Comparison of ENCODE assay signal across 18 cellular contexts in genomic region chr22:45073064-45073463, GRCh38.
DNase-seq lines count a peak whose midpoint lies in the region; ATAC-seq and TF ChIP-seq lines count a peak whose summit lies in the region.
"Had no signal": no experiment of that assay in that cellular context is flagged by ENCODE, and none has a peak within 500 bp of the region (broad histone marks: within the 10 kb centered on the region; RNA-seq: fewer than 3 reads in every experiment).

No MANE protein-coding gene starts in this region.

- DNase-seq in COR-L47 (lab: John Stamatoyannopoulos, UW), result peak; percentile 47
- DNase-seq in HCT116 (ENCODE audit: low read depth, low spot score), result no peak
- DNase-seq in NCI-H345 (lab: John Stamatoyannopoulos, UW), result peak; percentile 43
- DNase-seq in astrocyte of the hippocampus (ENCODE audit: low read depth, low spot score), result peak; percentile 21
- DNase-seq in SKM-1 (lab: John Stamatoyannopoulos, UW; ENCODE audit: unreplicated experiment), result no peak
- no peak for DNase-seq in nucleus accumbens (lab: John Stamatoyannopoulos, UW)
- DNase-seq in HuH-7 (ENCODE audit: low spot score), result no peak
- DNase-seq in nephron progenitor cell, result no peak
- DNase-seq: activated CD4-positive, alpha-beta T cell treated with anti-CD3 and anti-CD28 coated beads for 4 hours; activated CD8-positive, alpha-beta memory T cell treated with anti-CD3 and anti-CD28 coated beads, Interleukin-2, amount 50 U/mL, for 48 hours; activated naive CD4-positive, alpha-beta T cell treated with anti-CD3 and anti-CD28 coated beads, Interleukin-2, amount 50 U/mL, for 16 hours; NCI-H2107; stimulated activated CD4-positive, alpha-beta T cell treated with anti-CD3 and anti-CD28 coated beads, Interleukin-12 subunit alpha, Interleukin-12 subunit beta, amount 100 ng/mL, for 4 hours; thyroid gland had no signal

- H3K27ac Mint-ChIP-seq in nephron progenitor cell, result no peak overlapping the region
- H3K27ac Mint-ChIP-seq: dendritic cell treated with granulocyte-macrophage colony-stimulating factor and Interleukin-4, amounts not matched to agents 40 ng/mL and 50 ng/mL, for 4 days; memory B cell; natural killer cell treated with Interleukin-12 subunit alpha and Interleukin-12 subunit beta and Interleukin-15 and Interleukin-18, amount 100 ng/mL, for 72 hours; stimulated activated effector memory CD8-positive, alpha-beta T cell treated with anti-CD3 and anti-CD28 coated beads, Interleukin-12 subunit alpha, Interleukin-12 subunit beta, amount 100 ng/mL, for 72 hours had no signal

- H3K79me2 ChIP-seq in HCT116 (ENCODE audit: insufficient read depth, low read length), result no peaks in the 10 kb centered on the region

- intact Hi-C loops in HCT116 (cut with micrococcal nuclease), result no loop called here

- POLR2A ChIA-PET in HCT116 (lab: Charles Lee), result no interaction called here

- H3K4me3 Mint-ChIP-seq in nephron progenitor cell, result no peak overlapping the region
- H3K4me3 Mint-ChIP-seq: dendritic cell treated with granulocyte-macrophage colony-stimulating factor and Interleukin-4, amounts not matched to agents 40 ng/mL and 50 ng/mL, for 4 days; memory B cell; natural killer cell treated with Interleukin-12 subunit alpha and Interleukin-12 subunit beta and Interleukin-15 and Interleukin-18, amount 100 ng/mL, for 72 hours; stimulated activated effector memory CD8-positive, alpha-beta T cell treated with anti-CD3 and anti-CD28 coated beads, Interleukin-12 subunit alpha, Interleukin-12 subunit beta, amount 100 ng/mL, for 72 hours had no signal

- H2AFZ ChIP-seq in HCT116 (ENCODE audit: low read depth, low read length, poor library complexity, severe bottlenecking), result no peak overlapping the region

- H3K9me2 ChIP-seq in HCT116 (ENCODE audit: insufficient read depth), result no peaks in the 10 kb centered on the region

- H4K20me1 ChIP-seq in HCT116 (ENCODE audit: insufficient read depth), result no peaks in the 10 kb centered on the region

- peaks cover 19% of the 10 kb centered on the region for H3K4me1 Mint-ChIP-seq in nephron progenitor cell
- H3K4me1 Mint-ChIP-seq: memory B cell had no signal

- no peak for TF ChIP-seq POLR2A in HCT116 (IDR thresholded peaks at IDR 0.05; ENCODE audit: borderline replicate concordance, extremely low read depth, insufficient read depth, insufficient read length)

- peaks cover 21 to 44% of the 10 kb centered on the region in 2 experiments for H3K4me1 ChIP-seq in HCT116 (ENCODE audit: control insufficient read depth in 1 of 2, insufficient read depth in 2 of 2, low read length in 2 of 2)
- H3K4me1 ChIP-seq: thyroid gland had no signal

- no peaks in the 10 kb centered on the region for H3K9me3 ChIP-seq in HCT116 (ENCODE audit: control insufficient read depth in 1 of 2, insufficient read depth in 1 of 2, low read depth in 1 of 2, low read length in 2 of 2)
- H3K9me3 ChIP-seq: thyroid gland had no signal

- no peak for ATAC-seq in HCT116
- ATAC-seq: natural killer cell treated with Interleukin-12 subunit alpha and Interleukin-12 subunit beta and Interleukin-15 and Interleukin-18, amount 100 ng/mL, for 72 hours; stimulated activated effector memory CD8-positive, alpha-beta T cell treated with anti-CD3 and anti-CD28 coated beads, Interleukin-12 subunit alpha, Interleukin-12 subunit beta, amount 100 ng/mL, for 72 hours had no signal

- CTCF ChIA-PET in HCT116 (lab: Charles Lee), result interaction anchor here (1.0 to 1.4 kb wide), 2 partner anchors 8 to 11 kb away, joined by 3 to 4 read pairs; no protein-coding TSS in a partner anchor

- H3K4me2 ChIP-seq in HCT116 (ENCODE audit: low read length), result peak overlapping the region; percentile 83

- H3K27ac ChIP-seq in HCT116 (ENCODE audit: low read depth, low read length), result peak overlapping the region; percentile 42
- H3K27ac ChIP-seq: thyroid gland had no signal

- no peaks in the 10 kb centered on the region for H3K36me3 ChIP-seq in HCT116 (ENCODE audit: control insufficient read depth in 1 of 2, insufficient read depth in 2 of 2, low read length in 2 of 2)
- H3K36me3 ChIP-seq: thyroid gland had no signal

- peaks cover 83% of the 10 kb centered on the region for H3K27me3 Mint-ChIP-seq in nephron progenitor cell (ENCODE audit: low read depth, poor library complexity)

- no TSS peak for BruUV-seq in HCT116 (replicated peaks; lab: Mats Ljungman, UMichigan)

- peaks cover 17% of the 10 kb centered on the region for H3K9me3 Mint-ChIP-seq in nephron progenitor cell
- H3K9me3 Mint-ChIP-seq: dendritic cell treated with granulocyte-macrophage colony-stimulating factor and Interleukin-4, amounts not matched to agents 40 ng/mL and 50 ng/mL, for 4 days; natural killer cell treated with Interleukin-12 subunit alpha and Interleukin-12 subunit beta and Interleukin-15 and Interleukin-18, amount 100 ng/mL, for 72 hours; stimulated activated effector memory CD8-positive, alpha-beta T cell treated with anti-CD3 and anti-CD28 coated beads, Interleukin-12 subunit alpha, Interleukin-12 subunit beta, amount 100 ng/mL, for 72 hours had no signal

- RAD21 ChIA-PET in HCT116 (lab: Charles Lee; ENCODE audit: low non-redundant PET in 1 of 2, low total read pairs in 2 of 2, uncharacterized antibody in 2 of 2, unreplicated experiment in 2 of 2), result interaction anchor here in 1 of 2 experiments (0.5 kb wide), 1 partner anchor 367 kb away, joined by 4 read pairs; no protein-coding TSS in a partner anchor

- H3K4me3 ChIP-seq in HCT116 (replicated peaks in 1 of 2; ENCODE audit: low read depth in 1 of 2, low read length in 2 of 2), result peak overlapping the region; percentile 42 to 57; a peak in 3 of 4 replicates
- H3K4me3 ChIP-seq: thyroid gland had no signal

- H3K9ac ChIP-seq in HCT116 (ENCODE audit: low read length), result peak overlapping the region; percentile 51

- no peak for TF ChIP-seq RAD21 in HCT116 (IDR thresholded peaks at IDR 0.05; ENCODE audit: low read depth)

- no peaks in the 10 kb centered on the region for H3K36me3 Mint-ChIP-seq in nephron progenitor cell (ENCODE audit: low read depth)
- H3K36me3 Mint-ChIP-seq: memory B cell; natural killer cell treated with Interleukin-12 subunit alpha and Interleukin-12 subunit beta and Interleukin-15 and Interleukin-18, amount 100 ng/mL, for 72 hours; stimulated activated effector memory CD8-positive, alpha-beta T cell treated with anti-CD3 and anti-CD28 coated beads, Interleukin-12 subunit alpha, Interleukin-12 subunit beta, amount 100 ng/mL, for 72 hours had no signal

- no peak for TF ChIP-seq CTCF in HCT116 (IDR thresholded peaks at IDR 0.05 in 2 of 3, conservative IDR thresholded peaks at IDR 0.05 in 1 of 3; ENCODE audit: borderline replicate concordance in 1 of 3, insufficient read depth in 1 of 3, low read depth in 2 of 3, low read length in 2 of 3)
- no peak for TF ChIP-seq CTCF in nephron progenitor cell (IDR thresholded peaks at IDR 0.05)

- H3K27me3 ChIP-seq in HCT116 (ENCODE audit: insufficient read depth, low read length), result no peaks in the 10 kb centered on the region
- H3K27me3 ChIP-seq: thyroid gland had no signal

TF ChIP-seq in HCT116, 20 proteins besides CTCF, POLR2A, EP300 and RAD21:
- TF ChIP-seq YY1 (IDR thresholded peaks at IDR 0.05; ENCODE audit: extremely low read depth, insufficient replicate concordance, low read depth, low read length) (no peak), REST (IDR thresholded peaks at IDR 0.05; ENCODE audit: low read depth) (no peak), ZFX (IDR thresholded peaks at IDR 0.05) (no peak), ZNF274 (IDR thresholded peaks at IDR 0.05; ENCODE audit: low read depth, low read length) (no peak), MAX (IDR thresholded peaks at IDR 0.05) (no peak), SIN3A (IDR thresholded peaks at IDR 0.05; ENCODE audit: low read depth) (no peak), ELF1 (IDR thresholded peaks at IDR 0.05; ENCODE audit: borderline replicate concordance, low read depth) (no peak), TCF7L2 (IDR thresholded peaks at IDR 0.05; ENCODE audit: borderline replicate concordance, extremely low read depth, insufficient read depth, insufficient read length) (no peak)

Comparison
In these comparisons a context has a peak if more than half of its experiments do, and no peak if none do; other contexts are left out.
1. DNase-seq: peak in COR-L47 (single experiment), NCI-H345 (single experiment) and astrocyte of the hippocampus (single experiment); none in HCT116 (single experiment), SKM-1 (single experiment), nucleus accumbens (0 of 56), HuH-7 (single experiment) and nephron progenitor cell (single experiment).